1 cellular context compared by ENCODE assay signal in the genomic region with DNA sequence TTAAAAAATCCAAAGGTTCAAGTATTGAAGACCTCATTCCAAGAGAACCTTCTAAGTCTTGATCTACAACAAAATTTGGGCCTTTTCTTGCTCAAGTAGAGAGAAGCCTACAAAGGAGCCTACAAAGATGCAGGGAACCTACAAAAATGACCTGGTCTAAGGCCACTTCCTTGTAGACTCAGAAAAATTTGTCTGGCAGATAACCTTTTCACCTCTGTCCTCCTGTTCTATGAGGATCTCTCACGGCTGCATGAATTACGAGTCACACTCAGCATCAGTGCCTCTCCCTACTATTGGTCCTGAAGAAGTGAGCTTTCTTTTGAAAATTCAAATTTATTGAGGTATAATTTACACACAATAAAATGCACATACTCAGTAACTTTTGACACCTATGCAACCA.
TF ChIP-seq lines count a peak whose summit lies in the region.

No MANE protein-coding gene starts in this region.

TF ChIP-seq in A549, 52 proteins besides CTCF, POLR2A, EP300 and RAD21 (continued from another document):
- TF ChIP-seq MAX (IDR thresholded peaks at IDR 0.05) (no peak), RCOR1 (IDR thresholded peaks at IDR 0.05; ENCODE audit: low read depth, low read length) (no peak), TP53 (CRISPR knock-in tag; IDR thresholded peaks at IDR 0.05) (no peak), CBX2 (IDR thresholded peaks at IDR 0.05; ENCODE audit: borderline replicate concordance, low read depth) (no peak)
- TF ChIP-seq, protein P1, sequence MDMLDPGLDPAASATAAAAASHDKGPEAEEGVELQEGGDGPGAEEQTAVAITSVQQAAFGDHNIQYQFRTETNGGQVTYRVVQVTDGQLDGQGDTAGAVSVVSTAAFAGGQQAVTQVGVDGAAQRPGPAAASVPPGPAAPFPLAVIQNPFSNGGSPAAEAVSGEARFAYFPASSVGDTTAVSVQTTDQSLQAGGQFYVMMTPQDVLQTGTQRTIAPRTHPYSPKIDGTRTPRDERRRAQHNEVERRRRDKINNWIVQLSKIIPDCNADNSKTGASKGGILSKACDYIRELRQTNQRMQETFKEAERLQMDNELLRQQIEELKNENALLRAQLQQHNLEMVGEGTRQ (IDR thresholded peaks at IDR 0.05): no peak
